In genomic region chr22:38193580-38193979, GRCh38 we compare ENCODE assay signal across 16 cellular contexts. TPM values are rescaled to one million over a fixed set of nuclear protein-coding genes. Genes with fewer than 3 reads are reported as not detected.
DNase-seq lines count a peak whose midpoint lies in the region; ATAC-seq and TF ChIP-seq lines count a peak whose summit lies in the region.
"Had no signal": no experiment of that assay in that cellular context is flagged by ENCODE, and none has a peak within 500 bp of the region (broad histone marks: within the 10 kb centered on the region; RNA-seq: fewer than 3 reads in every experiment).

No MANE protein-coding gene starts in this region.

- WGBS in heart right ventricle, 2 donors = 58 to 70% methylated on average over 6 of the region's 6 CpGs

- ATAC-seq in heart right ventricle = peak in 7 of 8 donors; percentile 42 to 61 (median 56)
- ATAC-seq in sciatic nerve = peak; percentile 60
- ATAC-seq in HG03457 (IDR thresholded peaks at IDR 0.05; ENCODE audit: unreplicated experiment) = no peak
- ATAC-seq in HG03175 (IDR thresholded peaks at IDR 0.05; ENCODE audit: unreplicated experiment) = no peak
- ATAC-seq: naive thymus-derived CD8-positive, alpha-beta T cell had no signal

- H3K27me3 ChIP-seq in heart right ventricle = no peaks in the 10 kb centered on the region
- no peaks in the 10 kb centered on the region for H3K27me3 ChIP-seq in dorsolateral prefrontal cortex
- no peaks in the 10 kb centered on the region for H3K27me3 ChIP-seq in tibial artery
- H3K27me3 ChIP-seq: vagina had no signal

- intact Hi-C loops in heart right ventricle (cut with DNase I) = no loop called here
- intact Hi-C loops in sciatic nerve (cut with DNase I) = no loop called here
- intact Hi-C loops in dorsolateral prefrontal cortex (cut with DNase I) = no loop called here
- intact Hi-C loops in tibial artery (cut with DNase I; ENCODE audit: low total_unique reads) = loop anchor here (10.0 kb wide), 1 partner anchor 79 kb away; the partner anchor contains the start of gene BAIAP2L2

- H3K9me3 ChIP-seq in HEK293 (ENCODE audit: control insufficient read depth, insufficient read depth, low read depth, low read length) (no peaks in the 10 kb centered on the region), heart right ventricle (no peaks in the 10 kb centered on the region), tibial artery (no peaks in the 10 kb centered on the region)
- H3K9me3 ChIP-seq: Caco-2, vagina had no signal

- TF ChIP-seq CTCF in HEK293 (tag by site-specific recombination; IDR thresholded peaks at IDR 0.05) = no peak
- TF ChIP-seq CTCF in heart right ventricle (IDR thresholded peaks at IDR 0.05) = no peak
- no peak for TF ChIP-seq CTCF in dorsolateral prefrontal cortex (IDR thresholded peaks at IDR 0.05 in 54 of 56, conservative IDR thresholded peaks at IDR 0.05 in 2 of 56; ENCODE audit: low read depth in 1 of 56, partially characterized antibody in 56 of 56)
- TF ChIP-seq CTCF in tibial artery (IDR thresholded peaks at IDR 0.05) = no peak

- POLR2A ChIA-PET in HEK293 (lab: Yijun Ruan, JAX) = interaction anchor here (0.7 kb wide), 1 partner anchor 933 kb away, joined by 3 read pairs; no protein-coding TSS in a partner anchor

- H3K36me3 ChIP-seq in HEK293 (ENCODE audit: control insufficient read depth in 2 of 2, insufficient read depth in 1 of 2, low read length in 2 of 2) (no peaks in the 10 kb centered on the region), heart right ventricle (no peaks in the 10 kb centered on the region), tibial artery (no peaks in the 10 kb centered on the region)
- H3K36me3 ChIP-seq: vagina, WERI-Rb-1 had no signal

- DNase-seq in SKM-1 treated with dmso at 0.1 percent for 144 hours (lab: John Stamatoyannopoulos, UW; ENCODE audit: unreplicated experiment) = peak; percentile 93
- DNase-seq in heart right ventricle = peak in 1 of 2 donors; percentile 61
- no peak for DNase-seq in sciatic nerve (ENCODE audit: low spot score)
- DNase-seq in dorsolateral prefrontal cortex = no peak
- DNase-seq in tibial artery = no peak
- DNase-seq: activated CD8-positive, alpha-beta memory T cell treated with anti-CD3 and anti-CD28 coated beads for 24 hours; naive thymus-derived CD8-positive, alpha-beta T cell; NCI-H1436; NCI-H446; WERI-Rb-1 had no signal

- H3K4me3 ChIP-seq in HEK293 (ENCODE audit: low read depth, low read length) (no peak overlapping the region), heart right ventricle (no peak overlapping the region), dorsolateral prefrontal cortex (no peak overlapping the region), tibial artery (no peak overlapping the region)
- H3K4me3 ChIP-seq: SK-N-MC, vagina had no signal

- H3K4me1 ChIP-seq in HEK293 (ENCODE audit: control insufficient read depth, insufficient read depth, low read length) = no peaks in the 10 kb centered on the region
- H3K4me1 ChIP-seq in heart right ventricle = peaks cover 0 to 21% (median 5%) of the 10 kb centered on the region in 9 donors
- peaks cover 0 to 29% (median 0%) of the 10 kb centered on the region in 4 donors for H3K4me1 ChIP-seq in tibial artery
- H3K4me1 ChIP-seq: vagina had no signal

- CTCF ChIA-PET in HEK293 (lab: Yijun Ruan, JAX) = interaction anchor here (1.4 to 1.6 kb wide), 2 partner anchors 36 to 93 kb away, joined by 3 read pairs; no protein-coding TSS in a partner anchor

- H3K27ac ChIP-seq in HEK293 (ENCODE audit: extremely low read depth, low read depth, low read length) (no peak overlapping the region), heart right ventricle (peak overlapping the region in 2 of 10 donors; percentile 5 to 56), dorsolateral prefrontal cortex (peak overlapping the region in 1 of 59 donors; percentile 83), tibial artery (no peak overlapping the region)
- H3K27ac ChIP-seq: SK-N-MC, vagina, WERI-Rb-1 had no signal

TF ChIP-seq in HEK293, 187 proteins besides CTCF, POLR2A, EP300 and RAD21:
- TF ChIP-seq ZNF24 (tag by site-specific recombination; IDR thresholded peaks at IDR 0.05) = no peak
- no peak for TF ChIP-seq REPIN1 (tag by site-specific recombination; IDR thresholded peaks at IDR 0.05; ENCODE audit: low read depth)
- 0 out of 2 replicates have a peak, but pooled peaks have one; percentile 25 for TF ChIP-seq ZNF362 (tag by site-specific recombination; IDR thresholded peaks at IDR 0.05)
- no peak for TF ChIP-seq ZSCAN4 (tag by site-specific recombination; IDR thresholded peaks at IDR 0.05)
- no peak for TF ChIP-seq HIC1 (tag by site-specific recombination; IDR thresholded peaks at IDR 0.05)
TF ChIP-seq in HEK293: peak in this region for 1.

RNA-seq across cellular contexts. Expression of gene MAFF, which starts 8.2 kb away (rescaled TPM):
- total RNA-seq in heart right ventricle (10 to 100 TPM in 4 of 10 donors, 1 to 10 TPM in 6; 2.9 to 21.2 (median 5.3) TPM), sciatic nerve (67.6 TPM), dorsolateral prefrontal cortex (100 to 1,000 TPM in 1 of 120 experiments, 10 to 100 TPM in 67, 1 to 10 TPM in 52; 3.4 to 113 (median 10.9) TPM)
- 10 to 100 TPM in 1 of 2 donors, 1 to 10 TPM in 1; 6.5 to 21.4 TPM for polyA plus RNA-seq in heart right ventricle

RNA-seq across cellular contexts. Expression of gene PLA2G6, which starts 11.9 kb away (rescaled TPM):
- total RNA-seq in heart right ventricle = 10 to 100 TPM in 8 of 10 donors, 1 to 10 TPM in 2; 8.8 to 17.1 (median 13.5) TPM
- 10 to 100 TPM in 1 of 2 donors, 1 to 10 TPM in 1; 6.0 to 35.1 TPM for polyA plus RNA-seq in heart right ventricle
- total RNA-seq in sciatic nerve = 53.7 TPM
- 100 to 1,000 TPM in 17 of 120 experiments, 10 to 100 TPM in 103; 45.0 to 160 (median 76.4) TPM for total RNA-seq in dorsolateral prefrontal cortex

Comparison
In these comparisons a context has a peak if more than half of its experiments do, and no peak if none do; other contexts are left out.
1. ATAC-seq: peak in heart right ventricle (7 of 8) and sciatic nerve (single experiment); none in HG03457 (single experiment) and HG03175 (single experiment).